In the genomic region with DNA sequence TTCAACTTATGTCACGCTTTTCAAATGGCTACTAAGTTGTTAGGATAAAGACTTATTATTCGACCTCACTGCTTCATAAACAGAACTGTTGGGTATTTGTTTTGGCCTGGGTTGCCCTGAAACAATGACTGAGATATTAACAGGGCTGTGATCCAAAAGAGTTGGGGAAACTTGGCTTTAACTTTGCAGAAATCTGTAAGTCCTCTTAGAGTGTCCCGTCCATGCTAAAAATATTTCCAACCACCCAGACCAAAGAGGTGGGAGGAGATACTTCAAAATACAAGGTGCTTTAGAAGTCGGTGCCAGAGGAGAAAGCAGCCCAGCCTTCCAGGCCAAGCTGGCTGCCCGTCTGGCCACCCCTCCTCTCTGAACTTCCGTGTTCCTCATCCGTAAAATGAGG, we compare ENCODE assay signal across 13 cellular contexts. TPM values are rescaled to one million over a fixed set of nuclear protein-coding genes. Genes with fewer than 3 reads are reported as not detected.
A peak's percentile ranks its signal among the peaks of the same experiment; 100 is the strongest.
DNase-seq lines count a peak whose midpoint lies in the region; ATAC-seq, FAIRE-seq and TF ChIP-seq lines count a peak whose summit lies in the region.
"Had no signal": no experiment of that assay in that cellular context is flagged by ENCODE, and none has a peak within 500 bp of the region (broad histone marks: within the 10 kb centered on the region; RNA-seq: fewer than 3 reads in every experiment).

No MANE protein-coding gene starts in this region.

- DNase-seq in DMS 273 (lab: John Stamatoyannopoulos, UW; ENCODE audit: unreplicated experiment) (peak; percentile 77), DMS 273 treated with DMSO at 0.1 percent for 48 hours (lab: John Stamatoyannopoulos, UW) (no peak), coronary artery (ENCODE audit: low spot score) (no peak), testis (peak; percentile 27), urothelium cell line (ENCODE audit: low spot score) (no peak), NCI-H82 (lab: John Stamatoyannopoulos, UW) (no peak)
- DNase-seq: EL, GOT3, NCI-H69 had no signal

- H3K27me3 ChIP-seq in liver (ENCODE audit: control insufficient read depth in 4 of 4, insufficient read depth in 4 of 4, low read length in 3 of 4), result no peaks in the 10 kb centered on the region
- H3K27me3 ChIP-seq in testis, result no peaks in the 10 kb centered on the region
- H3K27me3 ChIP-seq: neutrophil had no signal

- no peak for FAIRE-seq in urothelium cell line (lab: Jason Lieb, UNC)

- WGBS in liver, result 27% methylated on average over 7 of the region's 7 CpGs
- WGBS in testis, 2 donors, result 19 to 31% methylated on average over 7 of the region's 7 CpGs

- H3K9me3 ChIP-seq in liver (ENCODE audit: control insufficient read depth in 4 of 4, low read length in 3 of 4) (no peaks in the 10 kb centered on the region), testis (no peaks in the 10 kb centered on the region)
- H3K9me3 ChIP-seq: neutrophil had no signal

- H3K36me3 ChIP-seq in liver (ENCODE audit: control insufficient read depth in 4 of 4, insufficient read depth in 3 of 4, low read depth in 1 of 4, low read length in 3 of 4) (peaks cover 0 to 6% (median 5%) of the 10 kb centered on the region in 4 donors), testis (ENCODE audit: low read depth, missing control alignments) (no peaks in the 10 kb centered on the region)

- TF ChIP-seq RAD21 in liver (IDR thresholded peaks at IDR 0.05), result no peak

- H3K4me3 ChIP-seq in coronary artery (peak overlapping the region; percentile 52), liver (ENCODE audit: low read depth in 1 of 3, low read length in 3 of 3) (no peak overlapping the region), testis (no peak overlapping the region)

- intact Hi-C loops in testis (cut with DNase I; ENCODE audit: low total_unique reads), result no loop called here

- ATAC-seq in HG03159 (IDR thresholded peaks at IDR 0.05; ENCODE audit: unreplicated experiment), result no peak

- peaks cover 14 to 41% (median 29%) of the 10 kb centered on the region in 4 donors for H3K4me1 ChIP-seq in liver (ENCODE audit: control insufficient read depth in 4 of 4, insufficient read depth in 4 of 4, low read length in 3 of 4)
- peaks cover 22% of the 10 kb centered on the region for H3K4me1 ChIP-seq in testis

- TF ChIP-seq POLR2A in testis (IDR thresholded peaks at IDR 0.05), result no peak

- H3K9ac ChIP-seq in liver (ENCODE audit: low read depth in 1 of 2, low read length in 2 of 2), result no peak overlapping the region

- peak overlapping the region in 1 of 2 donors; percentile 62 for H3K27ac ChIP-seq in coronary artery
- H3K27ac ChIP-seq in liver (ENCODE audit: low read depth in 1 of 2, low read length in 2 of 2), result peak overlapping the region; percentile 43 to 81
- H3K27ac ChIP-seq in testis, result peak overlapping the region in 1 of 2 donors; percentile 56
- H3K27ac ChIP-seq: 22Rv1, neutrophil had no signal

- TF ChIP-seq CTCF in coronary artery (IDR thresholded peaks at IDR 0.05) (no peak), liver (IDR thresholded peaks at IDR 0.05; ENCODE audit: low read depth, low read length, missing input control) (no peak), testis (IDR thresholded peaks at IDR 0.05) (no peak)

TF ChIP-seq in liver, 16 proteins besides CTCF, POLR2A, EP300 and RAD21:
- TF ChIP-seq FOXA2 (IDR thresholded peaks at IDR 0.05) (no peak), NR2F2 (IDR thresholded peaks at IDR 0.05) (no peak), FOXA1 (IDR thresholded peaks at IDR 0.05) (no peak), GABPA (IDR thresholded peaks at IDR 0.05 in 1 of 2, conservative IDR thresholded peaks at IDR 0.05 in 1 of 2) (no peak), EGR1 (IDR thresholded peaks at IDR 0.05; ENCODE audit: low read depth in 2 of 2) (no peak)
- TF ChIP-seq, protein P1, sequence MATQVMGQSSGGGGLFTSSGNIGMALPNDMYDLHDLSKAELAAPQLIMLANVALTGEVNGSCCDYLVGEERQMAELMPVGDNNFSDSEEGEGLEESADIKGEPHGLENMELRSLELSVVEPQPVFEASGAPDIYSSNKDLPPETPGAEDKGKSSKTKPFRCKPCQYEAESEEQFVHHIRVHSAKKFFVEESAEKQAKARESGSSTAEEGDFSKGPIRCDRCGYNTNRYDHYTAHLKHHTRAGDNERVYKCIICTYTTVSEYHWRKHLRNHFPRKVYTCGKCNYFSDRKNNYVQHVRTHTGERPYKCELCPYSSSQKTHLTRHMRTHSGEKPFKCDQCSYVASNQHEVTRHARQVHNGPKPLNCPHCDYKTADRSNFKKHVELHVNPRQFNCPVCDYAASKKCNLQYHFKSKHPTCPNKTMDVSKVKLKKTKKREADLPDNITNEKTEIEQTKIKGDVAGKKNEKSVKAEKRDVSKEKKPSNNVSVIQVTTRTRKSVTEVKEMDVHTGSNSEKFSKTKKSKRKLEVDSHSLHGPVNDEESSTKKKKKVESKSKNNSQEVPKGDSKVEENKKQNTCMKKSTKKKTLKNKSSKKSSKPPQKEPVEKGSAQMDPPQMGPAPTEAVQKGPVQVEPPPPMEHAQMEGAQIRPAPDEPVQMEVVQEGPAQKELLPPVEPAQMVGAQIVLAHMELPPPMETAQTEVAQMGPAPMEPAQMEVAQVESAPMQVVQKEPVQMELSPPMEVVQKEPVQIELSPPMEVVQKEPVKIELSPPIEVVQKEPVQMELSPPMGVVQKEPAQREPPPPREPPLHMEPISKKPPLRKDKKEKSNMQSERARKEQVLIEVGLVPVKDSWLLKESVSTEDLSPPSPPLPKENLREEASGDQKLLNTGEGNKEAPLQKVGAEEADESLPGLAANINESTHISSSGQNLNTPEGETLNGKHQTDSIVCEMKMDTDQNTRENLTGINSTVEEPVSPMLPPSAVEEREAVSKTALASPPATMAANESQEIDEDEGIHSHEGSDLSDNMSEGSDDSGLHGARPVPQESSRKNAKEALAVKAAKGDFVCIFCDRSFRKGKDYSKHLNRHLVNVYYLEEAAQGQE (IDR thresholded peaks at IDR 0.05), result no peak

RNA-seq across cellular contexts. Expression of a gene that starts 16.1 kb away (rescaled TPM):
- total RNA-seq in liver (not detected), testis (10 to 100 TPM; 15.5 to 47.4 TPM)
- polyA plus RNA-seq in liver (not detected), testis (ENCODE audit: insufficient read depth, low read depth, low replicate concordance) (72.0 TPM)

RNA-seq across cellular contexts. Expression of a gene that starts 38.8 kb away (rescaled TPM):
- 1 to 10 TPM; 1.2 to 7.8 TPM for total RNA-seq in liver
- polyA plus RNA-seq in liver, result 1 to 10 TPM; 2.2 to 6.1 TPM
- 10 to 100 TPM; 12.4 to 14.6 TPM for total RNA-seq in testis
- polyA plus RNA-seq in testis (ENCODE audit: insufficient read depth, low read depth, low replicate concordance), result 24.9 TPM

RNA-seq across cellular contexts. Expression of a gene that starts 56.3 kb away (rescaled TPM):
- 1 to 10 TPM; 7.0 to 7.4 TPM for total RNA-seq in liver
- polyA plus RNA-seq in liver, result 1 to 10 TPM; 1.5 to 2.7 TPM
- total RNA-seq in testis, result 10 to 100 TPM; 11.1 to 15.8 TPM
- 13.9 TPM for polyA plus RNA-seq in testis (ENCODE audit: insufficient read depth, low read depth, low replicate concordance)

Comparison
In these comparisons a context has a peak if more than half of its experiments do, and no peak if none do; other contexts are left out.
1. DNase-seq: peak in DMS 273 (single experiment) and testis (single experiment); none in DMS 273 treated with DMSO at 0.1 percent for 48 hours (single experiment), coronary artery (single experiment), urothelium cell line (single experiment) and NCI-H82 (single experiment).
2. RNA of a gene that starts 16.1 kb away (total RNA-seq): 15.5 to 47.4 TPM in testis; not detected in liver; every median in the first group is over 10 times any median in the second.